ENCODE assay signal across 11 cellular contexts in genomic region chr22:30392661-30393321, GRCh38. TPM values are rescaled to one million over a fixed set of nuclear protein-coding genes. Genes with fewer than 3 reads are reported as not detected.
DNase-seq lines count a peak whose midpoint lies in the region; ATAC-seq, FAIRE-seq and TF ChIP-seq lines count a peak whose summit lies in the region.
"Had no signal": no experiment of that assay in that cellular context is flagged by ENCODE, and none has a peak within 500 bp of the region (broad histone marks: within the 10 kb centered on the region; RNA-seq: fewer than 3 reads in every experiment).

No MANE protein-coding gene starts in this region.

- peaks cover 0 to 7% (median 3%) of the 10 kb centered on the region in 11 experiments; a peak in 11 of 22 replicates for H3K27me3 ChIP-seq in BLaER1 treated with 17β-estradiol and CSF1 and Interleukin-3, amounts not matched to agents 10 nM and 100 nM
- H3K27me3 ChIP-seq in left lung = peaks cover 0 to 28% of the 10 kb centered on the region in 2 donors
- H3K27me3 ChIP-seq in CD4-positive, alpha-beta memory T cell (ENCODE audit: insufficient read depth, low read length) = no peaks in the 10 kb centered on the region

- H3K9me3 ChIP-seq in BLaER1 treated with 17β-estradiol and CSF1 and Interleukin-3, amounts not matched to agents 10 nM and 100 nM (replicated peaks in 1 of 11) = peaks cover 0 to 10% (median 0%) of the 10 kb centered on the region in 11 experiments; a peak in 8 of 22 replicates
- H3K9me3 ChIP-seq in left lung = no peaks in the 10 kb centered on the region
- no peaks in the 10 kb centered on the region for H3K9me3 ChIP-seq in CD4-positive, alpha-beta memory T cell (ENCODE audit: control insufficient read depth in 1 of 2, low read length in 2 of 2)

- peaks cover 46 to 56% (median 52%) of the 10 kb centered on the region in 10 experiments for H3K4me1 ChIP-seq in BLaER1 treated with 17β-estradiol and CSF1 and Interleukin-3, amounts not matched to agents 10 nM and 100 nM
- H3K4me1 ChIP-seq in left lung = peaks cover 3 to 20% of the 10 kb centered on the region in 2 donors
- H3K4me1 ChIP-seq in CD4-positive, alpha-beta memory T cell (ENCODE audit: insufficient read depth, low read length) = peaks cover 19% of the 10 kb centered on the region

- DNase-seq in GM12892 (ENCODE audit: insufficient read length) (no peak), OCI-M1 (lab: John Stamatoyannopoulos, UW) (peak; percentile 56), left lung (peak in 1 of 2 donors; percentile 46), AG08396 (ENCODE audit: low spot score) (no peak), NCI-H2081 treated with DMSO at 0.1 percent for 48 hours (lab: John Stamatoyannopoulos, UW) (no peak)
- DNase-seq in CD4-positive, alpha-beta memory T cell = no peak
- DNase-seq: GOT3, NCI-H774, T-helper 9 cell had no signal

- H3K4me1 Mint-ChIP-seq in CD4-positive, alpha-beta memory T cell = peaks cover 7 to 30% (median 18%) of the 10 kb centered on the region in 4 donors

- H3K27me3 Mint-ChIP-seq in CD4-positive, alpha-beta memory T cell = peaks cover 0 to 2% of the 10 kb centered on the region in 2 donors

- H3K4me3 ChIP-seq in BLaER1 treated with 17β-estradiol and CSF1 and Interleukin-3, amounts not matched to agents 10 nM and 100 nM = no peak overlapping the region
- no peak overlapping the region for H3K4me3 ChIP-seq in left lung
- H3K4me3 ChIP-seq in CD4-positive, alpha-beta memory T cell (ENCODE audit: low read length in 2 of 2) = no peak overlapping the region

- peak; percentile 85 for FAIRE-seq in GM12892 (lab: Jason Lieb, UNC)

- H3K4me3 Mint-ChIP-seq in CD4-positive, alpha-beta memory T cell = no peak overlapping the region

- no peaks in the 10 kb centered on the region for H3K9me3 Mint-ChIP-seq in CD4-positive, alpha-beta memory T cell

- peak overlapping the region in 8 of 11 experiments; percentile 11 to 59 (median 38); a peak in 11 of 22 replicates for H3K9ac ChIP-seq in BLaER1 treated with 17β-estradiol and CSF1 and Interleukin-3, amounts not matched to agents 10 nM and 100 nM

- POLR2A ChIA-PET in CD4-positive, alpha-beta memory T cell (lab: Charles Lee; ENCODE audit: partially characterized antibody) = interaction anchor here (1.3 to 4.9 kb wide), 4 partner anchors 32 to 104 kb away, joined by 3 to 46 read pairs (median 24); partner anchors contain the start of genes CASTOR1 and MTFP1

- no peak for TF ChIP-seq CTCF in left lung (IDR thresholded peaks at IDR 0.05)

- ATAC-seq in left lung (peak; percentile 34), GM21786 (IDR thresholded peaks at IDR 0.05; ENCODE audit: unreplicated experiment) (no peak)

- intact Hi-C loops in left lung (cut with DNase I) = loop anchor here in 1 of 2 donors (5.0 kb wide), 1 partner anchor 130 kb away; no protein-coding TSS in a partner anchor
- intact Hi-C loops in CD4-positive, alpha-beta memory T cell (cut with micrococcal nuclease) = no loop called here

- peaks cover 0 to 2% of the 10 kb centered on the region in 2 donors for H3K36me3 Mint-ChIP-seq in CD4-positive, alpha-beta memory T cell

- H4K20me1 ChIP-seq in BLaER1 treated with 17β-estradiol and CSF1 and Interleukin-3, amounts not matched to agents 10 nM and 100 nM = peaks cover 0 to 4% (median 0%) of the 10 kb centered on the region in 11 experiments; a peak in 4 of 22 replicates

- CTCF ChIA-PET in CD4-positive, alpha-beta memory T cell (lab: Charles Lee; ENCODE audit: partially characterized antibody) = interaction anchor here (1.0 to 16.0 kb wide), 11 partner anchors 9 to 295 kb away, joined by 3 to 392 read pairs (median 5); partner anchors contain the start of genes CASTOR1 and MTFP1

- H3K36me3 ChIP-seq in BLaER1 treated with 17β-estradiol and CSF1 and Interleukin-3, amounts not matched to agents 10 nM and 100 nM = no peaks in the 10 kb centered on the region
- no peaks in the 10 kb centered on the region for H3K36me3 ChIP-seq in left lung
- H3K36me3 ChIP-seq in CD4-positive, alpha-beta memory T cell (ENCODE audit: insufficient read depth, low read length) = no peaks in the 10 kb centered on the region

- H3K27ac Mint-ChIP-seq in CD4-positive, alpha-beta memory T cell = peak overlapping the region in 3 of 7 donors; percentile 21 to 62 (median 56)

- no peak for TF ChIP-seq POLR2A in GM12892 (IDR thresholded peaks at IDR 0.05; ENCODE audit: low read depth, low read length)

- peak overlapping the region; percentile 57 to 88 (median 79) for H3K4me2 ChIP-seq in BLaER1 treated with 17β-estradiol and CSF1 and Interleukin-3, amounts not matched to agents 10 nM and 100 nM

- peak overlapping the region in 5 of 11 experiments; percentile 1 to 45 (median 30); a peak in 6 of 22 replicates for H3K27ac ChIP-seq in BLaER1 treated with 17β-estradiol and CSF1 and Interleukin-3, amounts not matched to agents 10 nM and 100 nM
- H3K27ac ChIP-seq in left lung = peak overlapping the region in 1 of 2 donors; percentile 11
- H3K27ac ChIP-seq in CD4-positive, alpha-beta memory T cell (ENCODE audit: low read depth, low read length) = no peak overlapping the region

RNA-seq across cellular contexts. Expression of gene SEC14L2, which starts 4.0 kb away (rescaled TPM):
- polyA plus RNA-seq in GM12892 (2012; ENCODE audit: missing spikeins) = 2.9 TPM
- total RNA-seq in left lung = 1 to 10 TPM; 8.3 to 9.2 TPM
- 1 to 10 TPM; 6.0 to 8.6 TPM for total RNA-seq in CD4-positive, alpha-beta memory T cell
- 10 to 100 TPM in 1 of 2 donors, 1 to 10 TPM in 1; 9.7 to 13.8 TPM for polyA plus RNA-seq in CD4-positive, alpha-beta memory T cell

RNA-seq across cellular contexts. Expression of gene RNF215, which starts 5.6 kb away (rescaled TPM):
- 5.6 TPM for polyA plus RNA-seq in GM12892 (2012; ENCODE audit: missing spikeins)
- total RNA-seq in left lung = 10 to 100 TPM; 14.6 to 19.0 TPM
- total RNA-seq in CD4-positive, alpha-beta memory T cell = 1 to 10 TPM; 6.1 to 6.6 TPM
- polyA plus RNA-seq in CD4-positive, alpha-beta memory T cell = under 1 TPM; 0.29 to 0.53 TPM

RNA-seq across cellular contexts. Expression of gene MTFP1, which starts 32.8 kb away (rescaled TPM):
- polyA plus RNA-seq in GM12892 (2012; ENCODE audit: missing spikeins) = 53.5 TPM
- 10 to 100 TPM; 15.6 to 31.8 TPM for total RNA-seq in left lung
- total RNA-seq in CD4-positive, alpha-beta memory T cell = 10 to 100 TPM; 13.5 to 15.7 TPM
- 10 to 100 TPM; 31.1 to 47.4 TPM for polyA plus RNA-seq in CD4-positive, alpha-beta memory T cell

RNA-seq across cellular contexts. Expression of gene CCDC157, which starts 36.0 kb away (rescaled TPM):
- polyA plus RNA-seq in GM12892 (2012; ENCODE audit: missing spikeins) = 0.76 TPM
- 1 to 10 TPM; 2.8 to 3.9 TPM for total RNA-seq in left lung
- 1 to 10 TPM; 2.1 to 3.0 TPM for total RNA-seq in CD4-positive, alpha-beta memory T cell
- 1 to 10 TPM in 1 of 2 donors, under 1 TPM in 1; 0.38 to 3.9 TPM for polyA plus RNA-seq in CD4-positive, alpha-beta memory T cell

RNA-seq across cellular contexts. Expression of gene SF3A1, which starts 36.1 kb away (rescaled TPM):
- 55.5 TPM for polyA plus RNA-seq in GM12892 (2012; ENCODE audit: missing spikeins)
- 100 to 1,000 TPM; 133 to 146 TPM for total RNA-seq in left lung
- total RNA-seq in CD4-positive, alpha-beta memory T cell = 100 to 1,000 TPM; 279 to 301 TPM
- 100 to 1,000 TPM in 1 of 2 donors, 10 to 100 TPM in 1; 44.0 to 155 TPM for polyA plus RNA-seq in CD4-positive, alpha-beta memory T cell
